ENCODE assay signal across 15 cellular contexts in the genomic region with DNA sequence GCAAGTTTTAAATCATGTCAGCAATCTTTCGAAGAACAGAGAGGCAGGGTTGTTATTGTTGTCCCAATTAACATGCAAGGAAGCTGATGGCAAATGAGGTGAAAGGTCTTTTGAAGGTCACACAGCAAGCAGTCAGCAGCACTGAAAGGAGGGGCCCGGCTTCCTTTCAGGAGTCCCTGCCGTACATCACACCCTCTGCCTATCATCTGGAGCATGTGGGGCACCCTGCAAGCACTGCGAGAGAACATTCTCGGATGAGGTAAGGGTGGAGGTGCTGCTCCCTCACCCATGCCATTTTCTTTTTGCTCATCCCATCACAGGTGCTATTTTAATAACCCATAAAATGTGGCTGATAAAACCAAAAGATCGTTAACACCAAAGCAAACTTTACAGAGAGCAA.
DNase-seq lines count a peak whose midpoint lies in the region; ATAC-seq and TF ChIP-seq lines count a peak whose summit lies in the region.
"Had no signal": no experiment of that assay in that cellular context is flagged by ENCODE, and none has a peak within 500 bp of the region (broad histone marks: within the 10 kb centered on the region; RNA-seq: fewer than 3 reads in every experiment).

No MANE protein-coding gene starts in this region.

- H3K4me1 ChIP-seq in GM23338 (ENCODE audit: insufficient read depth): peaks cover 17% of the 10 kb centered on the region; the same call in 1 of the 2 replicates
- H3K4me1 ChIP-seq in OCI-LY3 (ENCODE audit: low read length): peaks cover 25% of the 10 kb centered on the region
- H3K4me1 ChIP-seq in lower lobe of right lung: no peaks in the 10 kb centered on the region

- H3K27ac Mint-ChIP-seq in GM23338: no peak overlapping the region
- no peak overlapping the region for H3K27ac Mint-ChIP-seq in stimulated activated memory B cell treated with anti-CD40 and anti-IgM and Interleukin-4, amounts not matched to agents 10 μg/mL and 1 μg/mL and 100 μg/mL, for 72 hours
- H3K27ac Mint-ChIP-seq: CD4-positive, alpha-beta memory T cell; H9 had no signal

- H3K4me3 ChIP-seq in GM23338 (no peak overlapping the region), OCI-LY3 (ENCODE audit: low read length) (no peak overlapping the region), lower lobe of right lung (no peak overlapping the region)

- H3K36me3 Mint-ChIP-seq in GM23338 (ENCODE audit: low read depth): no peaks in the 10 kb centered on the region
- H3K36me3 Mint-ChIP-seq in stimulated activated memory B cell treated with anti-CD40 and anti-IgM and Interleukin-4, amounts not matched to agents 10 μg/mL and 1 μg/mL and 100 μg/mL, for 72 hours: no peaks in the 10 kb centered on the region
- H3K36me3 Mint-ChIP-seq: CD4-positive, alpha-beta memory T cell had no signal

- no peak overlapping the region for H3K4me2 ChIP-seq in GM23338
- peak overlapping the region; percentile 51 for H3K4me2 ChIP-seq in OCI-LY3 (ENCODE audit: low read length)

- H3K4me3 Mint-ChIP-seq in GM23338: no peak overlapping the region
- no peak overlapping the region for H3K4me3 Mint-ChIP-seq in stimulated activated memory B cell treated with anti-CD40 and anti-IgM and Interleukin-4, amounts not matched to agents 10 μg/mL and 1 μg/mL and 100 μg/mL, for 72 hours
- H3K4me3 Mint-ChIP-seq: CD4-positive, alpha-beta memory T cell; H9 had no signal

- no peak for DNase-seq in GM23338 (ENCODE audit: low spot score)
- no peak for DNase-seq in lower lobe of right lung
- DNase-seq in SKM-1 (lab: John Stamatoyannopoulos, UW; ENCODE audit: unreplicated experiment): no peak
- DNase-seq: C1 segment of cervical spinal cord; Calu3; CD4-positive, alpha-beta memory T cell; COR-L47; DMS53; DMS79 treated with DMSO at 0.1 percent for 48 hours; GF-D8; H9 had no signal

- intact Hi-C loops in lower lobe of right lung (cut with DNase I): no loop called here

- H3K27me3 ChIP-seq in GM23338 (ENCODE audit: insufficient read depth): no peaks in the 10 kb centered on the region
- no peaks in the 10 kb centered on the region for H3K27me3 ChIP-seq in OCI-LY3 (ENCODE audit: low read depth, low read length)
- H3K27me3 ChIP-seq in lower lobe of right lung (ENCODE audit: low read depth): no peaks in the 10 kb centered on the region

- H3K9me3 ChIP-seq in OCI-LY3 (ENCODE audit: insufficient read depth, low read length) (no peaks in the 10 kb centered on the region), lower lobe of right lung (no peaks in the 10 kb centered on the region)

- TF ChIP-seq CTCF in GM23338 (conservative IDR thresholded peaks at IDR 0.05; ENCODE audit: low read depth in 2 of 2): no peak
- TF ChIP-seq CTCF in OCI-LY3 (IDR thresholded peaks at IDR 0.05; ENCODE audit: low read depth, low read length): no peak
- TF ChIP-seq CTCF in lower lobe of right lung (IDR thresholded peaks at IDR 0.05): no peak

- H3F3A ChIP-seq in GM23338 (replicated peaks; ENCODE audit: low read depth): no peaks in the 10 kb centered on the region

- H3K9ac ChIP-seq in OCI-LY3 (ENCODE audit: low read length): no peak overlapping the region

- H3K27me3 Mint-ChIP-seq in GM23338 (ENCODE audit: insufficient read depth, low read depth, poor library complexity): peaks cover 2% of the 10 kb centered on the region
- peaks cover 16% of the 10 kb centered on the region for H3K27me3 Mint-ChIP-seq in stimulated activated memory B cell treated with anti-CD40 and anti-IgM and Interleukin-4, amounts not matched to agents 10 μg/mL and 1 μg/mL and 100 μg/mL, for 72 hours

- no peak overlapping the region for H3K27ac ChIP-seq in GM23338 (ENCODE audit: low read depth)
- H3K27ac ChIP-seq in OCI-LY3 (ENCODE audit: low read length): no peak overlapping the region
- H3K27ac ChIP-seq in lower lobe of right lung: no peak overlapping the region

- no peaks in the 10 kb centered on the region for H3K9me3 Mint-ChIP-seq in GM23338
- no peaks in the 10 kb centered on the region for H3K9me3 Mint-ChIP-seq in stimulated activated memory B cell treated with anti-CD40 and anti-IgM and Interleukin-4, amounts not matched to agents 10 μg/mL and 1 μg/mL and 100 μg/mL, for 72 hours
- H3K9me3 Mint-ChIP-seq: H9 had no signal

- peak; percentile 59 for ATAC-seq in GM23338
- ATAC-seq in stimulated activated memory B cell treated with anti-CD40 and anti-IgM and Interleukin-4, amounts not matched to agents 10 μg/mL and 1 μg/mL and 100 μg/mL, for 72 hours: peak; percentile 32
- no peak for ATAC-seq in lower lobe of right lung
- ATAC-seq in GM21529 (IDR thresholded peaks at IDR 0.05; ENCODE audit: unreplicated experiment): no peak
- ATAC-seq: HCT116 had no signal

- H3K36me3 ChIP-seq in GM23338 (ENCODE audit: insufficient read depth) (no peaks in the 10 kb centered on the region), OCI-LY3 (replicated peaks; ENCODE audit: low read depth, low read length) (no peaks in the 10 kb centered on the region), lower lobe of right lung (no peaks in the 10 kb centered on the region)

- peaks cover 9% of the 10 kb centered on the region for H3K9me2 ChIP-seq in GM23338 (ENCODE audit: insufficient read depth)

- peaks cover 17% of the 10 kb centered on the region for H3K4me1 Mint-ChIP-seq in GM23338
- H3K4me1 Mint-ChIP-seq in stimulated activated memory B cell treated with anti-CD40 and anti-IgM and Interleukin-4, amounts not matched to agents 10 μg/mL and 1 μg/mL and 100 μg/mL, for 72 hours: no peaks in the 10 kb centered on the region
- H3K4me1 Mint-ChIP-seq: CD4-positive, alpha-beta memory T cell had no signal

- H2AFZ ChIP-seq in GM23338 (no peak overlapping the region), OCI-LY3 (ENCODE audit: low read depth, low read length) (no peak overlapping the region)

- H3K79me2 ChIP-seq in GM23338 (replicated peaks; ENCODE audit: insufficient read depth) (no peaks in the 10 kb centered on the region), OCI-LY3 (ENCODE audit: low read length) (no peaks in the 10 kb centered on the region)

- H4K20me1 ChIP-seq in GM23338 (replicated peaks; ENCODE audit: insufficient read depth) (no peaks in the 10 kb centered on the region), OCI-LY3 (ENCODE audit: insufficient read depth, low read length) (no peaks in the 10 kb centered on the region)

TF ChIP-seq in GM23338, 12 proteins besides CTCF, POLR2A, EP300 and RAD21 (continues in another document):
- TF ChIP-seq, protein P1, sequence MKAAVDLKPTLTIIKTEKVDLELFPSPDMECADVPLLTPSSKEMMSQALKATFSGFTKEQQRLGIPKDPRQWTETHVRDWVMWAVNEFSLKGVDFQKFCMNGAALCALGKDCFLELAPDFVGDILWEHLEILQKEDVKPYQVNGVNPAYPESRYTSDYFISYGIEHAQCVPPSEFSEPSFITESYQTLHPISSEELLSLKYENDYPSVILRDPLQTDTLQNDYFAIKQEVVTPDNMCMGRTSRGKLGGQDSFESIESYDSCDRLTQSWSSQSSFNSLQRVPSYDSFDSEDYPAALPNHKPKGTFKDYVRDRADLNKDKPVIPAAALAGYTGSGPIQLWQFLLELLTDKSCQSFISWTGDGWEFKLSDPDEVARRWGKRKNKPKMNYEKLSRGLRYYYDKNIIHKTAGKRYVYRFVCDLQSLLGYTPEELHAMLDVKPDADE (IDR thresholded peaks at IDR 0.05): no peak
- TF ChIP-seq NANOG (IDR thresholded peaks at IDR 0.05; ENCODE audit: borderline replicate concordance) (no peak), JUNB (IDR thresholded peaks at IDR 0.05; ENCODE audit: unreplicated experiment) (no peak), ZNF331 (CRISPR knock-in tag; IDR thresholded peaks at IDR 0.05; ENCODE audit: low read depth) (no peak)
- TF ChIP-seq, protein P2, sequence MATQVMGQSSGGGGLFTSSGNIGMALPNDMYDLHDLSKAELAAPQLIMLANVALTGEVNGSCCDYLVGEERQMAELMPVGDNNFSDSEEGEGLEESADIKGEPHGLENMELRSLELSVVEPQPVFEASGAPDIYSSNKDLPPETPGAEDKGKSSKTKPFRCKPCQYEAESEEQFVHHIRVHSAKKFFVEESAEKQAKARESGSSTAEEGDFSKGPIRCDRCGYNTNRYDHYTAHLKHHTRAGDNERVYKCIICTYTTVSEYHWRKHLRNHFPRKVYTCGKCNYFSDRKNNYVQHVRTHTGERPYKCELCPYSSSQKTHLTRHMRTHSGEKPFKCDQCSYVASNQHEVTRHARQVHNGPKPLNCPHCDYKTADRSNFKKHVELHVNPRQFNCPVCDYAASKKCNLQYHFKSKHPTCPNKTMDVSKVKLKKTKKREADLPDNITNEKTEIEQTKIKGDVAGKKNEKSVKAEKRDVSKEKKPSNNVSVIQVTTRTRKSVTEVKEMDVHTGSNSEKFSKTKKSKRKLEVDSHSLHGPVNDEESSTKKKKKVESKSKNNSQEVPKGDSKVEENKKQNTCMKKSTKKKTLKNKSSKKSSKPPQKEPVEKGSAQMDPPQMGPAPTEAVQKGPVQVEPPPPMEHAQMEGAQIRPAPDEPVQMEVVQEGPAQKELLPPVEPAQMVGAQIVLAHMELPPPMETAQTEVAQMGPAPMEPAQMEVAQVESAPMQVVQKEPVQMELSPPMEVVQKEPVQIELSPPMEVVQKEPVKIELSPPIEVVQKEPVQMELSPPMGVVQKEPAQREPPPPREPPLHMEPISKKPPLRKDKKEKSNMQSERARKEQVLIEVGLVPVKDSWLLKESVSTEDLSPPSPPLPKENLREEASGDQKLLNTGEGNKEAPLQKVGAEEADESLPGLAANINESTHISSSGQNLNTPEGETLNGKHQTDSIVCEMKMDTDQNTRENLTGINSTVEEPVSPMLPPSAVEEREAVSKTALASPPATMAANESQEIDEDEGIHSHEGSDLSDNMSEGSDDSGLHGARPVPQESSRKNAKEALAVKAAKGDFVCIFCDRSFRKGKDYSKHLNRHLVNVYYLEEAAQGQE (IDR thresholded peaks at IDR 0.05; ENCODE audit: unreplicated experiment): no peak

Comparison
In these comparisons a context has a peak if more than half of its experiments do, and no peak if none do; other contexts are left out.
1. ATAC-seq: peak in GM23338 (single experiment) and stimulated activated memory B cell treated with anti-CD40 and anti-IgM and Interleukin-4, amounts not matched to agents 10 μg/mL and 1 μg/mL and 100 μg/mL, for 72 hours (single experiment); none in lower lobe of right lung (0 of 2) and GM21529 (single experiment).